In genomic region chr4:148273501-148273986, GRCh38 we compare ENCODE assay signal across 1 cellular context.
TF ChIP-seq lines count a peak whose summit lies in the region.

No MANE protein-coding gene starts in this region.

TF ChIP-seq in SK-N-SH treated with all-trans-retinoic acid at 6 μM for 48 hours, 23 proteins besides CTCF, POLR2A, EP300 and RAD21 (continued from another document):
- TF ChIP-seq ZFP30 (CRISPR knock-in tag; IDR thresholded peaks at IDR 0.05) (no peak), ESRRG (CRISPR knock-in tag; IDR thresholded peaks at IDR 0.05) (no peak), ZNF565 (CRISPR knock-in tag; conservative IDR thresholded peaks at IDR 0.05; ENCODE audit: low read depth) (no peak), ZNF8 (CRISPR knock-in tag; IDR thresholded peaks at IDR 0.05) (no peak), ARNTL (CRISPR knock-in tag; IDR thresholded peaks at IDR 0.05; ENCODE audit: borderline replicate concordance, low read depth) (no peak), TCF4 (CRISPR knock-in tag; IDR thresholded peaks at IDR 0.05; ENCODE audit: borderline replicate concordance) (no peak), ZC3H10 (CRISPR knock-in tag; IDR thresholded peaks at IDR 0.05) (no peak), ZFP3 (CRISPR knock-in tag; IDR thresholded peaks at IDR 0.05) (no peak), ISL1 (CRISPR knock-in tag; IDR thresholded peaks at IDR 0.05) (no peak)
- TF ChIP-seq, protein P1, sequence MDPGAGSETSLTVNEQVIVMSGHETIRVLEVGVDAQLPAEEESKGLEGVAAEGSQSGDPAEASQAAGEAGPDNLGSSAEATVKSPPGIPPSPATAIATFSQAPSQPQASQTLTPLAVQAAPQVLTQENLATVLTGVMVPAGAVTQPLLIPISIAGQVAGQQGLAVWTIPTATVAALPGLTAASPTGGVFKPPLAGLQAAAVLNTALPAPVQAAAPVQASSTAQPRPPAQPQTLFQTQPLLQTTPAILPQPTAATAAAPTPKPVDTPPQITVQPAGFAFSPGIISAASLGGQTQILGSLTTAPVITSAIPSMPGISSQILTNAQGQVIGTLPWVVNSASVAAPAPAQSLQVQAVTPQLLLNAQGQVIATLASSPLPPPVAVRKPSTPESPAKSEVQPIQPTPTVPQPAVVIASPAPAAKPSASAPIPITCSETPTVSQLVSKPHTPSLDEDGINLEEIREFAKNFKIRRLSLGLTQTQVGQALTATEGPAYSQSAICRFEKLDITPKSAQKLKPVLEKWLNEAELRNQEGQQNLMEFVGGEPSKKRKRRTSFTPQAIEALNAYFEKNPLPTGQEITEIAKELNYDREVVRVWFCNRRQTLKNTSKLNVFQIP (CRISPR knock-in tag; IDR thresholded peaks at IDR 0.05; ENCODE audit: borderline replicate concordance, low read depth): no peak
TF ChIP-seq in SK-N-SH treated with all-trans-retinoic acid at 6 μM for 48 hours: peak in this region for 0.
